Comparison of ENCODE assay signal across 28 cellular contexts in the genomic region with DNA sequence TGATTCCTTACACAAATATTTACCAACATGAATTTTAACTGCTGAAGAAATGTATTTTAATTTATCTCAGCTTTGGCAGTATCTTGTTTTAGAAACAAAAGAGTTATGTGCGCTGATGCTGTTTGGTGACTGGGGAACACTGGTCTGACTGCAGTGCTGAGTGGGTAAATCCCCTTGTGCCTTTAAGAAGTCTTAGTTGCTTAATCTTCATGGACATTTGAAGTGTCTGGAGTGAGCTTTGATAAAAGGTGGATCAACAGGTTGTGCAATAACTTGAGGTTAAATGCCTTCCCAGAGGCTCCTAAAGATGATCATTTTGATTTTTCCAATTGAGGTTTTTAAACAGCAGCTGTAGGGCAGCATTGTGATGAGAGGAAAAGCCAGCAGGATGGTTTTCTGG.
"Had no signal": no experiment of that assay in that cellular context is flagged by ENCODE, and none has a peak within 500 bp of the region (broad histone marks: within the 10 kb centered on the region; RNA-seq: fewer than 3 reads in every experiment).

No MANE protein-coding gene starts in this region.

- H3K27me3 Mint-ChIP-seq: activated CD8-positive, alpha-beta memory T cell treated with anti-CD3 and anti-CD28 coated beads, Interleukin-2, amount 10 ng/mL, durations not matched to agents 7 days and 5 days had no signal

- H3K36me3 Mint-ChIP-seq: activated CD8-positive, alpha-beta memory T cell treated with anti-CD3 and anti-CD28 coated beads, Interleukin-2, amount 10 ng/mL, durations not matched to agents 7 days and 5 days; activated naive CD4-positive, alpha-beta T cell treated with anti-CD3 and anti-CD28 coated beads, Interleukin-2, amount 50 U/mL, for 72 hours; memory B cell; naive thymus-derived CD8-positive, alpha-beta T cell; WTC11 had no signal

- H3K4me1 Mint-ChIP-seq: activated CD8-positive, alpha-beta memory T cell treated with anti-CD3 and anti-CD28 coated beads, Interleukin-2, amount 10 ng/mL, durations not matched to agents 7 days and 5 days; memory B cell; naive thymus-derived CD8-positive, alpha-beta T cell; neural crest cell had no signal

- H3K4me1 ChIP-seq: colonic mucosa, pancreas, prostate gland, tibial nerve had no signal

- H3K27ac ChIP-seq: cardiac muscle cell, colonic mucosa, dorsolateral prefrontal cortex, hepatocyte, pancreas, prostate gland, tibial nerve had no signal

- H3K27me3 ChIP-seq: cardiac muscle cell, colonic mucosa, gastrocnemius medialis, hepatocyte, pancreas, tibial nerve had no signal

- DNase-seq: activated CD4-positive, alpha-beta T cell treated with anti-CD3 and anti-CD28 coated beads for 1 hour; activated CD8-positive, alpha-beta memory T cell treated with anti-CD3 and anti-CD28 coated beads, Interleukin-2, amount 10 ng/mL, durations not matched to agents 7 days and 5 days; activated CD8-positive, alpha-beta T cell treated with anti-CD3 and anti-CD28 coated beads, Interleukin-2, amount 10 ng/mL, durations not matched to agents 7 days and 5 days; activated T-cell treated with anti-CD3 and anti-CD28 coated beads, Interleukin-2, amount 50 U/mL, for 48 hours; anterior cingulate cortex; cerebellar nuclear complex; colonic mucosa; dorsolateral prefrontal cortex; effector memory CD4-positive, alpha-beta T cell; erythroblast; gastrocnemius medialis; left cardiac atrium; naive thymus-derived CD8-positive, alpha-beta T cell; nucleus accumbens; pancreas; stimulated activated CD4-positive, alpha-beta T cell treated with anti-CD3 and anti-CD28 coated beads, Interleukin-15, amount 100 ng/mL, for 24 hours; stimulated activated CD4-positive, alpha-beta T cell treated with anti-CD3 and anti-CD28 coated beads, Interleukin-2, amount 100 ng/mL, for 24 hours; stimulated activated naive CD4-positive, alpha-beta T cell; T-helper 2 cell had no signal

- H3K4me3 Mint-ChIP-seq: activated CD8-positive, alpha-beta memory T cell treated with anti-CD3 and anti-CD28 coated beads, Interleukin-2, amount 10 ng/mL, durations not matched to agents 7 days and 5 days; activated CD8-positive, alpha-beta T cell treated with anti-CD3 and anti-CD28 coated beads, Interleukin-2, amount 10 ng/mL, durations not matched to agents 7 days and 5 days; memory B cell; naive thymus-derived CD8-positive, alpha-beta T cell; neural crest cell; WTC11 had no signal

- H3K9me3 ChIP-seq: colonic mucosa, gastrocnemius medialis, pancreas, prostate gland, tibial nerve had no signal

- ATAC-seq: activated CD8-positive, alpha-beta memory T cell treated with anti-CD3 and anti-CD28 coated beads, Interleukin-2, amount 10 ng/mL, durations not matched to agents 7 days and 5 days; activated CD8-positive, alpha-beta T cell treated with anti-CD3 and anti-CD28 coated beads, Interleukin-2, amount 10 ng/mL, durations not matched to agents 7 days and 5 days; activated naive CD4-positive, alpha-beta T cell treated with anti-CD3 and anti-CD28 coated beads, Interleukin-2, amount 50 U/mL, for 72 hours; gastrocnemius medialis; left cardiac atrium; naive thymus-derived CD8-positive, alpha-beta T cell; pancreas; WTC11 had no signal

- H3K4me3 ChIP-seq: cardiac muscle cell, colonic mucosa, dorsolateral prefrontal cortex, gastrocnemius medialis, hepatocyte, pancreas, prostate gland, tibial nerve had no signal

- H3K4me2 ChIP-seq: hepatocyte had no signal

- H3K9me3 Mint-ChIP-seq: activated naive CD4-positive, alpha-beta T cell treated with anti-CD3 and anti-CD28 coated beads, Interleukin-2, amount 50 U/mL, for 72 hours; activated T-helper 2 cell treated with anti-CD3 and anti-CD28 coated beads, Interferon-gamma antibody, Interleukin-2, Interleukin-4, amounts not matched to agents 10 μg/mL and 5 μg/mL and 100 μg/mL, durations not matched to agents 14 hours and 24 hours and 36 hours; memory B cell; naive thymus-derived CD8-positive, alpha-beta T cell; neural crest cell; WTC11 had no signal

- H2AFZ ChIP-seq: hepatocyte had no signal

- H3K27ac Mint-ChIP-seq: activated CD8-positive, alpha-beta memory T cell treated with anti-CD3 and anti-CD28 coated beads, Interleukin-2, amount 10 ng/mL, durations not matched to agents 7 days and 5 days; activated CD8-positive, alpha-beta T cell treated with anti-CD3 and anti-CD28 coated beads, Interleukin-2, amount 10 ng/mL, durations not matched to agents 7 days and 5 days; activated naive CD4-positive, alpha-beta T cell treated with anti-CD3 and anti-CD28 coated beads, Interleukin-2, amount 50 U/mL, for 72 hours; activated T-helper 2 cell treated with anti-CD3 and anti-CD28 coated beads, Interferon-gamma antibody, Interleukin-2, Interleukin-4, amounts not matched to agents 10 μg/mL and 5 μg/mL and 100 μg/mL, durations not matched to agents 14 hours and 24 hours and 36 hours; memory B cell; naive thymus-derived CD8-positive, alpha-beta T cell; WTC11 had no signal

- H3K79me2 ChIP-seq: hepatocyte had no signal

- H3K36me3 ChIP-seq: cardiac muscle cell, colonic mucosa, gastrocnemius medialis, pancreas, prostate gland, tibial nerve had no signal
